In genomic region chr1:145886811-145887210, GRCh38 we compare ENCODE assay signal across 16 cellular contexts. TPM values are rescaled to one million over a fixed set of nuclear protein-coding genes. Genes with fewer than 3 reads are reported as not detected.
DNase-seq lines count a peak whose midpoint lies in the region; ATAC-seq and TF ChIP-seq lines count a peak whose summit lies in the region.
"Had no signal": no experiment of that assay in that cellular context is flagged by ENCODE, and none has a peak within 500 bp of the region (broad histone marks: within the 10 kb centered on the region; RNA-seq: fewer than 3 reads in every experiment).

No MANE protein-coding gene starts in this region.

- no peak for DNase-seq in T-helper 1 cell
- DNase-seq in HAP-1 (ENCODE audit: low spot score in 2 of 2) = peak; percentile 48 to 49
- DNase-seq in nephron progenitor cell = no peak
- no peak for DNase-seq in RKO (ENCODE audit: low spot score)
- no peak for DNase-seq in transverse colon
- DNase-seq in foreskin keratinocyte = no peak
- DNase-seq: 8988T; activated CD4-positive, alpha-beta T cell treated with anti-CD3 and anti-CD28 coated beads for 1 hour; cerebellar nuclear complex; heart left ventricle had no signal

- H3K9me3 ChIP-seq in HAP-1 = no peaks in the 10 kb centered on the region
- H3K9me3 ChIP-seq in transverse colon = no peaks in the 10 kb centered on the region
- H3K9me3 ChIP-seq: heart left ventricle had no signal

- no peak for TF ChIP-seq POLR2A in transverse colon (IDR thresholded peaks at IDR 0.05)

- H3K27ac ChIP-seq in transverse colon = no peak overlapping the region
- H3K27ac ChIP-seq in foreskin keratinocyte = no peak overlapping the region
- H3K27ac ChIP-seq: epithelial cell of prostate had no signal

- no peaks in the 10 kb centered on the region for H3K36me3 Mint-ChIP-seq in T-helper 1 cell treated with Interleukin-12 subunit alpha and Interleukin-12 subunit beta and Interleukin-4 antibody, amounts not matched to agents 30 μg/mL and 1 μg/mL, for 36 hours (ENCODE audit: low read depth)
- H3K36me3 Mint-ChIP-seq in brain (no peaks in the 10 kb centered on the region), nephron progenitor cell (ENCODE audit: low read depth) (no peaks in the 10 kb centered on the region)
- H3K36me3 Mint-ChIP-seq: CD14-positive monocyte had no signal

- H3K9me3 Mint-ChIP-seq in T-helper 1 cell treated with Interleukin-12 subunit alpha and Interleukin-12 subunit beta and Interleukin-4 antibody, amounts not matched to agents 30 μg/mL and 1 μg/mL, for 36 hours = no peaks in the 10 kb centered on the region
- H3K9me3 Mint-ChIP-seq in brain (no peaks in the 10 kb centered on the region), nephron progenitor cell (no peaks in the 10 kb centered on the region)
- H3K9me3 Mint-ChIP-seq: stimulated activated naive CD8-positive, alpha-beta T cell treated with anti-CD3 and anti-CD28 coated beads, Interleukin-15, Interleukin-2, amounts not matched to agents 100 ng/mL and 50 ng/mL, for 24 hours had no signal

- 50 to 73% methylated on average over 6 to 8 of the region's 8 CpGs for WGBS in transverse colon (ENCODE audit: low coverage in 1 of 2), 2 donors

- no peaks in the 10 kb centered on the region for H3K36me3 ChIP-seq in HAP-1 (replicated peaks)
- H3K36me3 ChIP-seq in transverse colon = no peaks in the 10 kb centered on the region
- H3K36me3 ChIP-seq: heart left ventricle had no signal

- peaks cover 12% of the 10 kb centered on the region for H3K4me1 Mint-ChIP-seq in T-helper 1 cell treated with Interleukin-12 subunit alpha and Interleukin-12 subunit beta and Interleukin-4 antibody, amounts not matched to agents 30 μg/mL and 1 μg/mL, for 36 hours (ENCODE audit: low read depth)
- H3K4me1 Mint-ChIP-seq in brain (peaks cover 36% of the 10 kb centered on the region), nephron progenitor cell (peaks cover 44% of the 10 kb centered on the region)

- H3K27me3 ChIP-seq in HAP-1 (ENCODE audit: low read depth) = peaks cover 11% of the 10 kb centered on the region
- peaks cover 25% of the 10 kb centered on the region for H3K27me3 ChIP-seq in transverse colon
- peaks cover 6% of the 10 kb centered on the region for H3K27me3 ChIP-seq in foreskin keratinocyte

- in situ Hi-C loops in HAP-1 (cut with MboI; ENCODE audit: low sequenced_read_pairs) = no loop called here
- in situ Hi-C loops in transverse colon (cut with MboI; ENCODE audit: low pct_ligation_motif_present in 1 of 4, low pct_unique_long_range_greater_than_20kb in 1 of 4, low sequenced_read_pairs in 3 of 4) = loop anchor here in 1 of 4 donors (25.0 kb wide), 1 partner anchor 125 kb away; the partner anchor contains the start of gene HJV

- H3K4me3 ChIP-seq in HAP-1 (no peak overlapping the region), transverse colon (no peak overlapping the region)

- no peak for TF ChIP-seq EP300 in transverse colon (IDR thresholded peaks at IDR 0.05; ENCODE audit: low read depth)

- intact Hi-C loops in transverse colon (cut with DNase I; ENCODE audit: low total_unique reads) = loop anchor here (5.0 kb wide), 1 partner anchor 125 kb away; no protein-coding TSS in a partner anchor

- H3K27ac Mint-ChIP-seq in T-helper 1 cell treated with Interleukin-12 subunit alpha and Interleukin-12 subunit beta and Interleukin-4 antibody, amounts not matched to agents 30 μg/mL and 1 μg/mL, for 36 hours = no peak overlapping the region
- H3K27ac Mint-ChIP-seq in brain = no peak overlapping the region
- H3K27ac Mint-ChIP-seq in nephron progenitor cell = no peak overlapping the region
- H3K27ac Mint-ChIP-seq: stimulated activated naive CD8-positive, alpha-beta T cell treated with anti-CD3 and anti-CD28 coated beads, Interleukin-15, Interleukin-2, amounts not matched to agents 100 ng/mL and 50 ng/mL, for 24 hours had no signal

- H3K4me3 Mint-ChIP-seq in T-helper 1 cell treated with Interleukin-12 subunit alpha and Interleukin-12 subunit beta and Interleukin-4 antibody, amounts not matched to agents 30 μg/mL and 1 μg/mL, for 36 hours = peak overlapping the region; percentile 76
- H3K4me3 Mint-ChIP-seq in brain (peak overlapping the region; percentile 77 to 88 (median 85)), nephron progenitor cell (peak overlapping the region; percentile 72)

- no peak for ATAC-seq in foreskin keratinocyte

- H3K27me3 Mint-ChIP-seq in T-helper 1 cell treated with Interleukin-12 subunit alpha and Interleukin-12 subunit beta and Interleukin-4 antibody, amounts not matched to agents 30 μg/mL and 1 μg/mL, for 36 hours (ENCODE audit: low read depth) = peaks cover 28% of the 10 kb centered on the region
- H3K27me3 Mint-ChIP-seq in brain (peaks cover 38% of the 10 kb centered on the region), nephron progenitor cell (ENCODE audit: low read depth, poor library complexity) (peaks cover 57% of the 10 kb centered on the region)

- H3K4me1 ChIP-seq in HAP-1 (peaks cover 17% of the 10 kb centered on the region), transverse colon (peaks cover 7 to 24% (median 16%) of the 10 kb centered on the region in 4 donors), foreskin keratinocyte (peaks cover 13% of the 10 kb centered on the region)

- TF ChIP-seq CTCF in brain (conservative IDR thresholded peaks at IDR 0.05) (no peak), nephron progenitor cell (IDR thresholded peaks at IDR 0.05) (no peak), transverse colon (IDR thresholded peaks at IDR 0.05) (no peak), foreskin keratinocyte (conservative IDR thresholded peaks at IDR 0.05) (no peak)

RNA-seq across cellular contexts. Expression of gene ANKRD35, which starts 1.1 kb away (rescaled TPM):
- polyA plus RNA-seq in brain (ENCODE audit: insufficient read depth, low read depth, low replicate concordance) (32.8 TPM), foreskin keratinocyte (0.26 and 0.41 TPM in 2 replicates)
- total RNA-seq in transverse colon (1 to 10 TPM in 3 of 4 donors, not detected in 1; 1.1 to 1.8 (median 1.4) TPM), foreskin keratinocyte (0.14 and 0.21 TPM in 2 replicates)
- total RNA-seq: G401 had no signal

RNA-seq across cellular contexts. Expression of gene ITGA10, which starts 23.0 kb away (rescaled TPM):
- polyA plus RNA-seq in brain (ENCODE audit: insufficient read depth, low read depth, low replicate concordance) (1.7 TPM), foreskin keratinocyte (0.31 and 0.59 TPM in 2 replicates)
- total RNA-seq in transverse colon (10 to 100 TPM in 1 of 4 donors, 1 to 10 TPM in 3; 2.2 to 18.1 (median 5.4) TPM), foreskin keratinocyte (0.78 and 1.1 TPM in 2 replicates)
- polyA plus RNA-seq: CD14-positive monocyte had no signal

RNA-seq across cellular contexts. Expression of gene PIAS3, which starts 27.9 kb away (rescaled TPM):
- polyA plus RNA-seq in brain (ENCODE audit: insufficient read depth, low read depth, low replicate concordance) (68.4 TPM), foreskin keratinocyte (24.5 and 28.6 TPM in 2 replicates)
- total RNA-seq in transverse colon (10 to 100 TPM; 10.2 to 71.6 (median 17.8) TPM), foreskin keratinocyte (32.3 TPM in 2 replicates)

RNA-seq across cellular contexts. Expression of gene PEX11B, which starts 31.7 kb away (rescaled TPM):
- polyA plus RNA-seq in brain (ENCODE audit: insufficient read depth, low read depth, low replicate concordance) (35.4 TPM), foreskin keratinocyte (31.4 and 32.6 TPM in 2 replicates)
- total RNA-seq in transverse colon (10 to 100 TPM in 3 of 4 donors, 1 to 10 TPM in 1; 8.8 to 38.9 (median 27.0) TPM), foreskin keratinocyte (25.4 and 26.8 TPM in 2 replicates)

RNA-seq across cellular contexts. Expression of gene RBM8A, which starts 40.5 kb away (rescaled TPM):
- polyA plus RNA-seq in brain (ENCODE audit: insufficient read depth, low read depth, low replicate concordance) (159 TPM), foreskin keratinocyte (227 and 256 TPM in 2 replicates)
- total RNA-seq in transverse colon (100 to 1,000 TPM in 2 of 4 donors, 10 to 100 TPM in 2; 23.6 to 122 (median 99.1) TPM), foreskin keratinocyte (174 and 204 TPM in 2 replicates)

Comparison
In these comparisons a context has a peak if more than half of its experiments do, and no peak if none do; other contexts are left out.
1. DNase-seq: peak in HAP-1 (2 of 2); none in T-helper 1 cell (0 of 5), nephron progenitor cell (single experiment), RKO (single experiment), transverse colon (single experiment) and foreskin keratinocyte (0 of 2).
2. Peak in every context shown above with its lines, with median percentiles within 50 percentile points of each other: H3K4me3 Mint-ChIP-seq.